ENCODE assay signal across 10 cellular contexts in the genomic region with DNA sequence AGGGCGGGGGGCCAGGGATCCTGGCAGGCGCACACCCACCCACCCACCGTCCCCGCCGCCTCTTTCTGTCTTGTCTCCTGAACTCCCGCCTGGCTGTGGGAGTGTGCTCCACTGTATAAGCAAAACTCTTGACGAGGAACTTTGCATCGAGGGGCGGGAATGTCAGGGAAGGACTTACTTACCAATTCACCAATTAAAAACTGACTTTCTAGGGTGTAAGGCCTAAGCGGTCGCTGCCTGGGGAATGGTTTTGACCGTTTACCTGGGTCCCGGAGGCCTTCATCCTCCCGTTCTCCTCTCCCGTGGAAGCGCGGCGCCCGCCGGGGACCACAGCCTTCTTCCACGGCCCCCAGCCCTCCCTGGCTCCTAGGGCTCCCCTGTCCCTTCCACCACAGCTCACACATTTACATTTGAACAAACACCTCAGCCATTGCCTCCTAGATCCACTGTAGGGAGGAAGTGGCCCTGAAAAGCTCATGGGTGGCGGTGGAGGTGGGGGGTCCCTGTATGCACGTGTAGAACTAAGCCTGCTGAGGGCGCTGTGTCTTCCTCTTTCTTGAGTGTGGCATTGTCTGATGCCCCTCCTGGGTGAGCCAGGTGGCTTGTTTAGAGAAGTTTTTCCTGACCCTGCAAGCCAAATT. TPM values are rescaled to one million over a fixed set of nuclear protein-coding genes. Genes with fewer than 3 reads are reported as not detected.
DNase-seq lines count a peak whose midpoint lies in the region; ATAC-seq, FAIRE-seq and TF ChIP-seq lines count a peak whose summit lies in the region.
"Had no signal": no experiment of that assay in that cellular context is flagged by ENCODE, and none has a peak within 500 bp of the region (broad histone marks: within the 10 kb centered on the region; RNA-seq: fewer than 3 reads in every experiment).

No MANE protein-coding gene starts in this region.

- ATAC-seq in psoas muscle (no peak), GM21381 (IDR thresholded peaks at IDR 0.05; ENCODE audit: unreplicated experiment) (no peak), HG03045 (IDR thresholded peaks at IDR 0.05; ENCODE audit: unreplicated experiment) (no peak)

- H3K27ac ChIP-seq in fibroblast of lung (ENCODE audit: insufficient read depth, low read length) (no peak overlapping the region), psoas muscle (no peak overlapping the region)
- H3K27ac ChIP-seq: HL-60 had no signal

- intact Hi-C loops in psoas muscle (cut with DNase I), result loop anchor here in 1 of 2 donors (5.0 kb wide), 1 partner anchor 56 kb away; no protein-coding TSS in a partner anchor

- H3K4me3 ChIP-seq in fibroblast of lung (replicated peaks in 1 of 4; ENCODE audit: control extremely low read depth in 1 of 4, insufficient read depth in 1 of 4, low read depth in 3 of 4, low read length in 4 of 4) (peak overlapping the region in 1 of 4 experiments; percentile 40), psoas muscle (peak overlapping the region; percentile 34)

- H3K4me1 ChIP-seq in fibroblast of lung (ENCODE audit: control insufficient read depth, extremely low read depth, insufficient read depth, low read length) (peaks cover 14% of the 10 kb centered on the region), psoas muscle (no peaks in the 10 kb centered on the region)

- H3K27me3 ChIP-seq in fibroblast of lung (ENCODE audit: control insufficient read depth, insufficient read depth, low read length) (peaks cover 24% of the 10 kb centered on the region), psoas muscle (ENCODE audit: insufficient read depth in 3 of 3, low read length in 2 of 3) (peaks cover 0 to 29% (median 10%) of the 10 kb centered on the region in 3 donors)

- H4K20me1 ChIP-seq in fibroblast of lung (ENCODE audit: control insufficient read depth, extremely low read depth, insufficient read depth, low read length), result no peaks in the 10 kb centered on the region

- H3K9me3 ChIP-seq in fibroblast of lung (ENCODE audit: control insufficient read depth, insufficient read depth, low read depth, low read length), result no peaks in the 10 kb centered on the region
- no peaks in the 10 kb centered on the region for H3K9me3 ChIP-seq in psoas muscle

- DNase-seq in NCI-H69 (lab: John Stamatoyannopoulos, UW), result peak; percentile 36
- peak; percentile 18 to 27 for DNase-seq in fibroblast of lung (ENCODE audit: low read depth in 2 of 2)
- DNase-seq in psoas muscle, result no peak
- DNase-seq in NCI-H2107 treated with DMSO at 0.1 percent for 48 hours (lab: John Stamatoyannopoulos, UW; ENCODE audit: unreplicated experiment), result no peak
- no peak for DNase-seq in frontal cortex (ENCODE audit: low spot score in 2 of 2)
- DNase-seq: stimulated activated naive CD4-positive, alpha-beta T cell treated with Interleukin-2 at 50 U/mL for 16 hours had no signal

- no peak for FAIRE-seq in frontal cortex (lab: Jason Lieb, UNC)

- TF ChIP-seq CTCF in GM12874 (IDR thresholded peaks at IDR 0.05; ENCODE audit: insufficient read depth, low read depth, low read length) (0 out of 2 replicates have a peak, but pooled peaks have one; percentile 7), fibroblast of lung (conservative IDR thresholded peaks at IDR 0.05 in 1 of 2, IDR thresholded peaks at IDR 0.05 in 1 of 2; ENCODE audit: low read depth in 1 of 2, low read length in 2 of 2) (no peak), psoas muscle (IDR thresholded peaks at IDR 0.05) (no peak)

- H3K9ac ChIP-seq in fibroblast of lung (ENCODE audit: insufficient read depth, low read length), result no peak overlapping the region

- 49 to 59% (median 54%) methylated on average over 24 of the region's 24 CpGs for WGBS in psoas muscle, 3 donors

- H3K36me3 ChIP-seq in fibroblast of lung (ENCODE audit: control insufficient read depth, insufficient read depth, low read length) (no peaks in the 10 kb centered on the region), psoas muscle (ENCODE audit: insufficient read depth in 1 of 2, low read depth in 1 of 2) (no peaks in the 10 kb centered on the region)

- H2AFZ ChIP-seq in fibroblast of lung (ENCODE audit: low read length), result no peak overlapping the region

- H3K79me2 ChIP-seq in fibroblast of lung (ENCODE audit: control insufficient read depth, insufficient read depth, low read length), result no peaks in the 10 kb centered on the region

- H3K4me2 ChIP-seq in fibroblast of lung (ENCODE audit: extremely low read depth, insufficient read depth, low read length), result no peak overlapping the region

RNA-seq across cellular contexts. Expression of a gene that starts 8.9 kb away (rescaled TPM):
- total RNA-seq in fibroblast of lung (under 0.01 and 0.33 TPM in 2 replicates), psoas muscle (under 1 TPM in 2 of 4 donors, not detected in 2; 0.30 to 0.34 TPM), frontal cortex (2.9 TPM)
- polyA plus RNA-seq in fibroblast of lung (not detected in 2 replicates), psoas muscle (under 1 TPM in 2 of 3 donors, not detected in 1; 0.03 to 0.23 TPM)
- not detected in 2 replicates for polyA plus RNA-seq in fibroblast of lung (2012)
- not detected in 2 replicates for polyA minus RNA-seq in fibroblast of lung (ENCODE audit: low replicate concordance)

RNA-seq across cellular contexts. Expression of a gene that starts 20.5 kb away (rescaled TPM):
- 46.0 and 58.8 TPM in 2 replicates for total RNA-seq in fibroblast of lung
- polyA plus RNA-seq in fibroblast of lung, result 23.9 and 35.8 TPM in 2 replicates
- polyA plus RNA-seq in fibroblast of lung (2012), result 54.1 and 68.7 TPM in 2 replicates
- polyA minus RNA-seq in fibroblast of lung (ENCODE audit: low replicate concordance), result 20.2 and 29.3 TPM in 2 replicates
- total RNA-seq in psoas muscle, result 10 to 100 TPM; 11.9 to 14.2 (median 13.1) TPM
- 10 to 100 TPM in 1 of 3 donors, 1 to 10 TPM in 2; 8.4 to 13.0 (median 9.0) TPM for polyA plus RNA-seq in psoas muscle
- 24.1 TPM for total RNA-seq in frontal cortex

RNA-seq across cellular contexts. Expression of a gene that starts 20.7 kb away (rescaled TPM):
- 0.77 and 0.99 TPM in 2 replicates for total RNA-seq in fibroblast of lung
- 0.49 and 0.70 TPM in 2 replicates for polyA plus RNA-seq in fibroblast of lung
- polyA plus RNA-seq in fibroblast of lung (2012), result 0.80 and 1.1 TPM in 2 replicates
- polyA minus RNA-seq in fibroblast of lung (ENCODE audit: low replicate concordance), result 0.63 and 0.85 TPM in 2 replicates
- 1 to 10 TPM in 3 of 4 donors, under 1 TPM in 1; 0.88 to 3.1 (median 2.0) TPM for total RNA-seq in psoas muscle
- 1 to 10 TPM in 2 of 3 donors, under 1 TPM in 1; 0.61 to 3.7 (median 2.3) TPM for polyA plus RNA-seq in psoas muscle
- 14.7 TPM for total RNA-seq in frontal cortex

RNA-seq across cellular contexts. Expression of a gene that starts 24.5 kb away (rescaled TPM):
- total RNA-seq in fibroblast of lung (36.5 and 38.3 TPM in 2 replicates), psoas muscle (10 to 100 TPM; 14.4 to 23.4 (median 18.2) TPM), frontal cortex (13.0 TPM)
- polyA plus RNA-seq in fibroblast of lung (59.7 and 72.4 TPM in 2 replicates), psoas muscle (10 to 100 TPM; 20.0 to 33.8 (median 26.9) TPM)
- polyA plus RNA-seq in fibroblast of lung (2012), result 45.6 and 52.3 TPM in 2 replicates
- polyA minus RNA-seq in fibroblast of lung (ENCODE audit: low replicate concordance), result 155 and 160 TPM in 2 replicates

RNA-seq across cellular contexts. Expression of a gene that starts 48.2 kb away (rescaled TPM):
- total RNA-seq in fibroblast of lung, result 28.7 and 34.4 TPM in 2 replicates
- 15.2 and 24.7 TPM in 2 replicates for polyA plus RNA-seq in fibroblast of lung
- 22.6 and 32.7 TPM in 2 replicates for polyA plus RNA-seq in fibroblast of lung (2012)
- 41.1 and 60.3 TPM in 2 replicates for polyA minus RNA-seq in fibroblast of lung (ENCODE audit: low replicate concordance)
- total RNA-seq in psoas muscle, result 100 to 1,000 TPM in 1 of 4 donors, 10 to 100 TPM in 3; 38.7 to 134 (median 68.0) TPM
- polyA plus RNA-seq in psoas muscle, result 10 to 100 TPM; 10.3 to 35.9 (median 22.1) TPM
- total RNA-seq in frontal cortex, result 40.4 TPM

Comparison
In these comparisons a context has a peak if more than half of its experiments do, and no peak if none do; other contexts are left out.
1. DNase-seq: peak in NCI-H69 (single experiment) and fibroblast of lung (2 of 2); none in psoas muscle (0 of 2), NCI-H2107 treated with DMSO at 0.1 percent for 48 hours (single experiment) and frontal cortex (0 of 2).